ENCODE assay signal across 10 cellular contexts in the genomic region with DNA sequence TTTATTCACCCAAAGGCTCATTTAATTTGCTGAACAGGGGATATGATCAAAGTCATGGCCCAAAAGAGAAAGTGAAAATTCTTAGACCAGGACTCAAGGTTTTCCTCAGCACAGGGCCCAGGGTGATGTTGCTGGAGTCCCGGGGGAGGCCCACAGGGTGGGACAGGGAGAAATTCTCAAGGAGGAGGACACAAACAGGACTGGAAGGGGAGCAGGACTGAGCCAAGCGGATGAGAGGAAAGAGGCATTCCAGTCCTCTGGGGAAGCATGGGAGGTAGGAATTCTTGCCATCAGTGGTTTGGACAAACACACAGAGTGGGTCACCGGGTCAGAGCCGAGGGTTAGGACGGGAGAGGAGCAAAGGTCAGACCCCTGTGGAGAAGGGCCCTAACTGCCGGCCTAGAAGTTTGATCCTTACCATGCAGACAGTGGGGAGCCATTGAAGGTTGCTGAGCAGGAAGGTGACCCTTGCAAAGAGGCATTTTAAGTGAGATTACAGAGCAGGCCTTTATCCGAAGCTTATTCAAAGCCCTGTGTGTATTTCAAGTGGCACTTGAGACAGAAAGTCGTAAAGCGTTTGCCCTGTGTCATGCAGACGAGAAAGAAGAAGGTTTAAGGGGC.
DNase-seq lines count a peak whose midpoint lies in the region; ATAC-seq, FAIRE-seq and TF ChIP-seq lines count a peak whose summit lies in the region.
"Had no signal": no experiment of that assay in that cellular context is flagged by ENCODE, and none has a peak within 500 bp of the region (broad histone marks: within the 10 kb centered on the region; RNA-seq: fewer than 3 reads in every experiment).

No MANE protein-coding gene starts in this region.

- H3K79me2 ChIP-seq in astrocyte (ENCODE audit: insufficient read depth, low read length), result peaks cover 76% of the 10 kb centered on the region

- peak overlapping the region; percentile 3 for H3K4me2 ChIP-seq in astrocyte (ENCODE audit: low read length)

- WGBS in mesodermal cell (ENCODE audit: insufficient coverage in 2 of 2), 2 experiments, result 45 to 49% methylated on average over 9 to 10 of the region's 10 CpGs

- peaks cover 27% of the 10 kb centered on the region for H3K36me3 Mint-ChIP-seq in activated naive CD4-positive, alpha-beta T cell treated with anti-CD3 and anti-CD28 coated beads, Interleukin-2, amount 10 ng/mL, durations not matched to agents 7 days and 5 days
- H3K36me3 Mint-ChIP-seq in astrocyte (ENCODE audit: low read depth, unreplicated experiment) (peaks cover 4% of the 10 kb centered on the region), type B pancreatic cell (peaks cover 8% of the 10 kb centered on the region)

- no peak for TF ChIP-seq CTCF in astrocyte (IDR thresholded peaks at IDR 0.05; ENCODE audit: insufficient read depth, low read depth, low read length)
- TF ChIP-seq CTCF in type B pancreatic cell (conservative IDR thresholded peaks at IDR 0.05), result no peak

- H3K27me3 Mint-ChIP-seq in activated naive CD4-positive, alpha-beta T cell treated with anti-CD3 and anti-CD28 coated beads, Interleukin-2, amount 10 ng/mL, durations not matched to agents 7 days and 5 days, result no peaks in the 10 kb centered on the region
- H3K27me3 Mint-ChIP-seq in astrocyte (ENCODE audit: low read depth, unreplicated experiment), result no peaks in the 10 kb centered on the region
- H3K27me3 Mint-ChIP-seq in type B pancreatic cell, result no peaks in the 10 kb centered on the region

- H3K4me3 ChIP-seq in astrocyte (ENCODE audit: insufficient read depth, low read depth, low read length) (no peak overlapping the region), mesodermal cell (ENCODE audit: extremely low read depth, insufficient read depth, low read length, poor library complexity, severe bottlenecking) (no peak overlapping the region)

- H3K9ac ChIP-seq in astrocyte (ENCODE audit: low read length), result no peak overlapping the region

- no peak for ATAC-seq in HG02642 (IDR thresholded peaks at IDR 0.05; ENCODE audit: poor library complexity, unreplicated experiment)
- ATAC-seq in HG03460 (IDR thresholded peaks at IDR 0.05; ENCODE audit: unreplicated experiment), result no peak

- H3K4me3 Mint-ChIP-seq in activated naive CD4-positive, alpha-beta T cell treated with anti-CD3 and anti-CD28 coated beads, Interleukin-2, amount 10 ng/mL, durations not matched to agents 7 days and 5 days, result peak overlapping the region; percentile 45
- H3K4me3 Mint-ChIP-seq in astrocyte (ENCODE audit: unreplicated experiment) (peak overlapping the region; percentile 77), type B pancreatic cell (peak overlapping the region; percentile 89)

- CTCF ChIA-PET in activated naive CD4-positive, alpha-beta T cell treated with anti-CD3 and anti-CD28 coated beads, Interleukin-2, amount 10 ng/mL, durations not matched to agents 7 days and 5 days (lab: Charles Lee), result interaction anchor here (2.8 to 3.3 kb wide), 3 partner anchors 12 to 55 kb away, joined by 10 to 21 read pairs (median 14); no protein-coding TSS in a partner anchor

- FAIRE-seq in astrocyte (lab: Jason Lieb, UNC), result no peak
- FAIRE-seq: RCC 7860 had no signal

- no peak for DNase-seq in activated naive CD4-positive, alpha-beta T cell treated with anti-CD3 and anti-CD28 coated beads, Interleukin-2, amount 10 ng/mL, durations not matched to agents 7 days and 5 days
- no peak for DNase-seq in activated naive CD4-positive, alpha-beta T cell (lab: John Stamatoyannopoulos, UW)
- DNase-seq in astrocyte (ENCODE audit: low read depth) (no peak), type B pancreatic cell (ENCODE audit: extremely low spot score, unreplicated experiment) (no peak), NCI-H1092 treated with DMSO at 0.1 percent for 48 hours (lab: John Stamatoyannopoulos, UW) (no peak)
- DNase-seq: AML-193 had no signal

- peaks cover 66% of the 10 kb centered on the region for H3K4me1 Mint-ChIP-seq in activated naive CD4-positive, alpha-beta T cell treated with anti-CD3 and anti-CD28 coated beads, Interleukin-2, amount 10 ng/mL, durations not matched to agents 7 days and 5 days
- H3K4me1 Mint-ChIP-seq in astrocyte (ENCODE audit: low read depth, unreplicated experiment) (peaks cover 35% of the 10 kb centered on the region), type B pancreatic cell (ENCODE audit: unreplicated experiment) (peaks cover 51% of the 10 kb centered on the region)

- no peaks in the 10 kb centered on the region for H3K27me3 ChIP-seq in astrocyte (ENCODE audit: insufficient read depth, low read length)

- H3K9me3 ChIP-seq in astrocyte (ENCODE audit: insufficient read depth, low read depth, low read length) (no peaks in the 10 kb centered on the region), mesodermal cell (ENCODE audit: control insufficient read depth, low read length) (no peaks in the 10 kb centered on the region)

- H3K36me3 ChIP-seq in astrocyte (ENCODE audit: insufficient read depth, low read length) (no peaks in the 10 kb centered on the region), mesodermal cell (ENCODE audit: control insufficient read depth, insufficient read depth, low read length) (peaks cover 11% of the 10 kb centered on the region)

- H3K4me1 ChIP-seq in astrocyte (ENCODE audit: insufficient read depth, low read length) (peaks cover 43% of the 10 kb centered on the region), mesodermal cell (ENCODE audit: control insufficient read depth, insufficient read depth, low read length, poor library complexity, severe bottlenecking) (peaks cover 41% of the 10 kb centered on the region)

- H3K27ac Mint-ChIP-seq in activated naive CD4-positive, alpha-beta T cell treated with anti-CD3 and anti-CD28 coated beads, Interleukin-2, amount 10 ng/mL, durations not matched to agents 7 days and 5 days, result peak overlapping the region; percentile 96
- peak overlapping the region; percentile 76 for H3K27ac Mint-ChIP-seq in astrocyte (ENCODE audit: unreplicated experiment)
- H3K27ac Mint-ChIP-seq in type B pancreatic cell, result peak overlapping the region; percentile 88

- no peak overlapping the region for H3K27ac ChIP-seq in astrocyte (ENCODE audit: low read depth, low read length)
- H3K27ac ChIP-seq in mesodermal cell (ENCODE audit: low read depth, low read length, severe bottlenecking), result peak overlapping the region; percentile 97

- no peak overlapping the region for H2AFZ ChIP-seq in astrocyte (ENCODE audit: low read depth, low read length)

- no peaks in the 10 kb centered on the region for H3K9me3 Mint-ChIP-seq in activated naive CD4-positive, alpha-beta T cell treated with anti-CD3 and anti-CD28 coated beads, Interleukin-2, amount 10 ng/mL, durations not matched to agents 7 days and 5 days
- H3K9me3 Mint-ChIP-seq in astrocyte (ENCODE audit: unreplicated experiment), result no peaks in the 10 kb centered on the region
- H3K9me3 Mint-ChIP-seq in type B pancreatic cell, result no peaks in the 10 kb centered on the region

- H4K20me1 ChIP-seq in astrocyte (ENCODE audit: insufficient read depth, low read length), result peaks cover 49% of the 10 kb centered on the region
